8 cellular contexts compared by ENCODE assay signal in the genomic region with DNA sequence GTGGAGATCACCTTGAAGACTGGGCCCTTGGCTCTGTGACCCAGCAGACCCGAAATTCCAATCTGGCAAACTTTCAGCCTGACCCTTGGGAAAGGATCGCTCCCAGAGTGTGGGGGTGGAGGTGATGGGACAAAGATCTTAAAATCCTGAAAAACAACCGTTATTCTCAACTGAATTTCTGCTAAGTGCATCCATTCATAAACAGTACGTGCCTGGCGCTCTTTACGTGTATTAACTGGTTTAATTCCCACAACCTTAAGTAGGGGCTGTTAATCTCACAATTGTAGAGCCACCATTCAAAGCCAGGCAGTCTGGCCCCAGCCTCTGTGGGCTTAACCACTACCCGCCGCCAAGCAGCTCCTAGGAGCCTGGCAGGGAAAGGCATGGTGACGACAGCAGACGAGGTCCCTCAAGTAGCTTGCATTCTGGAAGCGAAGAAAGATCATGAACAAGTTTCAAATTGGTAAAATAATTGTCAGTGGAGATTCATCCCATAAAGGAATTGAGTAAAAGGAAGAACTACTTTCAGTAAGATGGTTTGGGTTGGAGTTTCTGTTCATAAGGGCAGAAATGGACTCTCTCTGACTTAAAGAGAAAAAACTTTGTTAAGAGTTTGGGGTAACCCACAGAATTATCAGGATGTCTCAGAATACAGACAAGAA. TPM values are rescaled to one million over a fixed set of nuclear protein-coding genes. Genes with fewer than 3 reads are reported as not detected.
DNase-seq lines count a peak whose midpoint lies in the region; ATAC-seq, FAIRE-seq and TF ChIP-seq lines count a peak whose summit lies in the region.

No MANE protein-coding gene starts in this region.

- ATAC-seq in GM21360 (IDR thresholded peaks at IDR 0.05; ENCODE audit: unreplicated experiment): peak; percentile 20
- peak; percentile 53 for ATAC-seq in T-helper 17 cell
- peak; percentile 25 for ATAC-seq in memory B cell (ENCODE audit: low read depth)

- H3K27ac ChIP-seq in HUES64 (ENCODE audit: low read depth, low read length): peak overlapping the region; percentile 47; the same call in 1 of the 2 replicates
- H3K27ac ChIP-seq in subcutaneous abdominal adipose tissue (ENCODE audit: low read depth, low read length): peak overlapping the region; percentile 88

- peaks cover 67% of the 10 kb centered on the region for H3K4me1 ChIP-seq in HUES64 (ENCODE audit: insufficient read depth, low read length)
- H3K4me1 ChIP-seq in subcutaneous abdominal adipose tissue (ENCODE audit: control insufficient read depth in 5 of 5, insufficient read depth in 5 of 5, low read length in 5 of 5): peaks cover 11 to 42% (median 28%) of the 10 kb centered on the region in 5 donors

- H3K4me1 Mint-ChIP-seq in T-helper 17 cell (peaks cover 35% of the 10 kb centered on the region), memory B cell (peaks cover 24% of the 10 kb centered on the region)
- peaks cover 25% of the 10 kb centered on the region for H3K4me1 Mint-ChIP-seq in dendritic cell treated with granulocyte-macrophage colony-stimulating factor and Interleukin-4, amounts not matched to agents 40 ng/mL and 50 ng/mL, for 4 days (ENCODE audit: low read depth)

- H3K4me3 ChIP-seq in HUES64 (ENCODE audit: low read length) (peak overlapping the region; percentile 59), subcutaneous abdominal adipose tissue (ENCODE audit: low read depth in 1 of 5, low read length in 5 of 5) (peak overlapping the region; percentile 45 to 72 (median 61))

- no peaks in the 10 kb centered on the region for H3K36me3 ChIP-seq in HUES64 (ENCODE audit: insufficient read depth, low read length)
- H3K36me3 ChIP-seq in subcutaneous abdominal adipose tissue (ENCODE audit: control insufficient read depth in 5 of 5, insufficient read depth in 5 of 5, low read length in 5 of 5): no peaks in the 10 kb centered on the region

- no peaks in the 10 kb centered on the region for H3K36me3 Mint-ChIP-seq in T-helper 17 cell (ENCODE audit: low read depth)
- no peaks in the 10 kb centered on the region for H3K36me3 Mint-ChIP-seq in dendritic cell treated with granulocyte-macrophage colony-stimulating factor and Interleukin-4, amounts not matched to agents 40 ng/mL and 50 ng/mL, for 4 days (ENCODE audit: low read depth)
- H3K36me3 Mint-ChIP-seq in memory B cell: peaks cover 3% of the 10 kb centered on the region

- H3K27me3 ChIP-seq in HUES64 (ENCODE audit: insufficient read depth, low read length) (peaks cover 64% of the 10 kb centered on the region), subcutaneous abdominal adipose tissue (ENCODE audit: control insufficient read depth in 5 of 5, insufficient read depth in 4 of 5, low read length in 5 of 5) (peaks cover 0 to 18% (median 0%) of the 10 kb centered on the region in 5 donors)

- H3K9ac ChIP-seq in HUES64 (ENCODE audit: low read depth, low read length) (peak overlapping the region; percentile 69), subcutaneous abdominal adipose tissue (ENCODE audit: low read length in 5 of 5) (peak overlapping the region; percentile 28 to 81 (median 77))

- 3% methylated on average over 11 of the region's 11 CpGs for WGBS in HUES64

- intact Hi-C loops in dendritic cell treated with granulocyte-macrophage colony-stimulating factor and Interleukin-4, amounts not matched to agents 40 ng/mL and 50 ng/mL, for 4 days (cut with micrococcal nuclease): no loop called here

- H3K9me3 Mint-ChIP-seq in dendritic cell treated with granulocyte-macrophage colony-stimulating factor and Interleukin-4, amounts not matched to agents 40 ng/mL and 50 ng/mL, for 4 days: peaks cover 4% of the 10 kb centered on the region
- peaks cover under 1% of the 10 kb centered on the region for H3K9me3 Mint-ChIP-seq in memory B cell

- peak; percentile 82 for DNase-seq in D721Med (ENCODE audit: insufficient read length, low spot score)
- DNase-seq in T-helper 17 cell: peak; percentile 27 to 54 (median 31)
- no peak for DNase-seq in memory B cell (ENCODE audit: low spot score in 2 of 2)
- DNase-seq in HK-2 (ENCODE audit: unreplicated experiment): no peak

- FAIRE-seq in D721Med (lab: Jason Lieb, UNC): peak; percentile 73

- H3K27ac Mint-ChIP-seq in T-helper 17 cell: peak overlapping the region; percentile 94
- H3K27ac Mint-ChIP-seq in dendritic cell treated with granulocyte-macrophage colony-stimulating factor and Interleukin-4, amounts not matched to agents 40 ng/mL and 50 ng/mL, for 4 days: peak overlapping the region; percentile 79
- H3K27ac Mint-ChIP-seq in memory B cell: peak overlapping the region; percentile 86

- H3K27me3 Mint-ChIP-seq in T-helper 17 cell (peaks cover 25% of the 10 kb centered on the region), memory B cell (peaks cover 4% of the 10 kb centered on the region)
- peaks cover 90% of the 10 kb centered on the region for H3K27me3 Mint-ChIP-seq in dendritic cell treated with granulocyte-macrophage colony-stimulating factor and Interleukin-4, amounts not matched to agents 40 ng/mL and 50 ng/mL, for 4 days

- H3K4me3 Mint-ChIP-seq in T-helper 17 cell (peak overlapping the region; percentile 85), memory B cell (peak overlapping the region; percentile 80)
- peak overlapping the region; percentile 80 for H3K4me3 Mint-ChIP-seq in dendritic cell treated with granulocyte-macrophage colony-stimulating factor and Interleukin-4, amounts not matched to agents 40 ng/mL and 50 ng/mL, for 4 days

- no peak for TF ChIP-seq CTCF in D721Med (IDR thresholded peaks at IDR 0.05; ENCODE audit: insufficient read depth, missing control alignments)

- H3K9me3 ChIP-seq in HUES64 (ENCODE audit: insufficient read depth, low read depth, low read length) (no peaks in the 10 kb centered on the region), T-helper 17 cell (ENCODE audit: control insufficient read depth, low read length, poor library complexity, severe bottlenecking) (peaks cover 3% of the 10 kb centered on the region), subcutaneous abdominal adipose tissue (ENCODE audit: control insufficient read depth in 5 of 5, low read length in 5 of 5) (peaks cover 0 to 1% (median 0%) of the 10 kb centered on the region in 5 donors)

RNA-seq across cellular contexts. Expression of gene RGS16, which starts 11.4 kb away (rescaled TPM):
- polyA plus RNA-seq in HUES64 (2013, experiment 1 of 2): 6.7 TPM
- 7.8 TPM for polyA plus RNA-seq in HUES64 (2013, experiment 2 of 2)
- total RNA-seq in T-helper 17 cell: 10 to 100 TPM; 23.4 to 23.5 TPM

RNA-seq across cellular contexts. Expression of gene RNASEL, which starts 26.5 kb away (rescaled TPM):
- polyA plus RNA-seq in HUES64 (2013, experiment 1 of 2): 0.55 TPM
- polyA plus RNA-seq in HUES64 (2013, experiment 2 of 2): 1.1 TPM
- total RNA-seq in T-helper 17 cell: 1 to 10 TPM; 4.3 to 7.4 TPM

Comparison
In these comparisons a context has a peak if more than half of its experiments do, and no peak if none do; other contexts are left out.
1. DNase-seq: peak in D721Med (single experiment) and T-helper 17 cell (3 of 3); none in memory B cell (0 of 2) and HK-2 (single experiment).
2. Peak in every context shown above with its lines, with median percentiles within 50 percentile points of each other: ATAC-seq, H3K27ac Mint-ChIP-seq and H3K4me3 Mint-ChIP-seq.